7 cellular contexts compared by ENCODE assay signal in genomic region chr12:72520044-72520678, GRCh38.
DNase-seq lines count a peak whose midpoint lies in the region; ATAC-seq, FAIRE-seq and TF ChIP-seq lines count a peak whose summit lies in the region.
"Not testable (repeated sequence)": the region's sequence is repeated elsewhere in the genome, so short reads cannot be mapped to it uniquely, and the experiment has no call there.

No MANE protein-coding gene starts in this region.

- not testable (repeated sequence) for H2BK5ac ChIP-seq in H9 (ENCODE audit: insufficient read length, low read length)

- intact Hi-C loops in PC-9 (cut with micrococcal nuclease; ENCODE audit: unreplicated experiment); K562 (cut with micrococcal nuclease); spleen (cut with DNase I; ENCODE audit: low total_unique reads): not testable (repeated sequence)

- peaks cover 6 to 10% (median 7%) of the 10 kb centered on the region in 3 experiments; a peak in 6 of 7 replicates for H3K36me3 Mint-ChIP-seq in H9 (ENCODE audit: insufficient read depth in 1 of 3, low read depth in 3 of 3)

- not testable (repeated sequence) for H3K4me2 ChIP-seq in H9 (ENCODE audit: insufficient read depth, insufficient read length, low read length); K562 (ENCODE audit: insufficient read depth, low read length)
- peak overlapping the region; percentile 69 for H3K4me2 ChIP-seq in PC-9

- peak overlapping the region; percentile 52 for H3K4me3 ChIP-seq in PC-9
- H3K4me3 ChIP-seq in K562, spleen: not testable (repeated sequence)

- H3K9ac ChIP-seq in H9 (ENCODE audit: extremely low read depth, insufficient read length, low read length); K562 (ENCODE audit: insufficient read depth in 1 of 2, low read depth in 2 of 2, low read length in 2 of 2): not testable (repeated sequence)

- H4K5ac ChIP-seq in H9 (ENCODE audit: insufficient read length, low read depth, low read length) = not testable (repeated sequence)

- not testable (repeated sequence) for H3K9me3 Mint-ChIP-seq in H9

- H3K23ac ChIP-seq in H9 (ENCODE audit: insufficient read length, low read depth, low read length) = not testable (repeated sequence)

- not testable (repeated sequence) for H2AK5ac ChIP-seq in H9 (ENCODE audit: insufficient read length, low read length)

- H3K4me1 ChIP-seq in H9 (ENCODE audit: insufficient read depth, low read length); PC-9 (replicated peaks; ENCODE audit: insufficient read depth); K562 (replicated peaks in 1 of 2; ENCODE audit: control insufficient read depth in 2 of 2, insufficient read depth in 2 of 2, low read length in 2 of 2); spleen: not testable (repeated sequence)

- in situ Hi-C loops in K562 (cut with MboI) = not testable (repeated sequence)

- not testable (repeated sequence) for H2BK120ac ChIP-seq in H9 (ENCODE audit: low read depth, low read length, poor library complexity, severe bottlenecking)

- not testable (repeated sequence) for H2BK20ac ChIP-seq in H9 (ENCODE audit: low read depth, low read length, poor library complexity, severe bottlenecking)

- H3K36me3 ChIP-seq in PC-9 (ENCODE audit: low read depth); K562 (ENCODE audit: control insufficient read depth, insufficient read depth, low read length); spleen: not testable (repeated sequence)

- CTCF ChIA-PET in PC-9 (lab: Charles Lee); K562 (lab: Yijun Ruan, JAX; ENCODE audit: low intra/inter-chr PET ratio): not testable (repeated sequence)

- H3K4me3 Mint-ChIP-seq in H9 = peak overlapping the region in 1 of 2 experiments; percentile 48; a peak in 3 of 5 replicates

- H4K91ac ChIP-seq in H9 (ENCODE audit: insufficient read length, low read depth, low read length) = not testable (repeated sequence)

- peaks cover 7 to 21% of the 10 kb centered on the region in 2 experiments for H3K4me1 Mint-ChIP-seq in H9

- not testable (repeated sequence) for H3K56ac ChIP-seq in H9 (ENCODE audit: insufficient read length, low read depth, low read length)

- H3K23me2 ChIP-seq in H9 (ENCODE audit: insufficient read length, low read depth, low read length, poor library complexity, severe bottlenecking) = not testable (repeated sequence)

- TF ChIP-seq EP300 in K562 (IDR thresholded peaks at IDR 0.05; ENCODE audit: low read length) = not testable (repeated sequence)

- H3K27ac ChIP-seq in H9 (ENCODE audit: insufficient read length, low read depth, low read length); PC-9; K562 (ENCODE audit: extremely low read depth, low read depth, low read length); spleen: not testable (repeated sequence)

- H3K9me2 ChIP-seq in PC-9 (ENCODE audit: insufficient read depth) = not testable (repeated sequence)

- TF ChIP-seq CTCF in H9 (conservative IDR thresholded peaks at IDR 0.05); PC-9 (conservative IDR thresholded peaks at IDR 0.05); K562 (IDR thresholded peaks at IDR 0.05 in 2 of 3, conservative IDR thresholded peaks at IDR 0.05 in 1 of 3; ENCODE audit: insufficient read depth in 2 of 3, low read depth in 1 of 3, low read length in 3 of 3); spleen (IDR thresholded peaks at IDR 0.05 in 8 of 11, conservative IDR thresholded peaks at IDR 0.05 in 3 of 11): not testable (repeated sequence)

- not testable (repeated sequence) for ATAC-seq in K562

- peak; percentile 37 for DNase-seq in Daoy (ENCODE audit: low read depth)
- DNase-seq in H9 = peak; percentile 41
- DNase-seq in NCI-H1105 treated with DMSO at 0.1 percent for 48 hours (lab: John Stamatoyannopoulos, UW) = peak; percentile 8
- peak; percentile 71 for DNase-seq in NCI-H510A treated with DMSO at 0.1 percent for 48 hours (lab: John Stamatoyannopoulos, UW)
- DNase-seq in PC-9 = peak in 1 of 2 experiments; percentile 76
- DNase-seq in K562 (ENCODE audit: extremely low read depth in 1 of 4, low spot score in 3 of 4) = not testable (repeated sequence)
- peak; percentile 30 for DNase-seq in spleen

- not testable (repeated sequence) for H2BK15ac ChIP-seq in H9 (ENCODE audit: low read depth, low read length)

- TF ChIP-seq RAD21 in K562 (CRISPR knock-in tag; conservative IDR thresholded peaks at IDR 0.05 in 1 of 2, IDR thresholded peaks at IDR 0.05 in 1 of 2) = not testable (repeated sequence)

- POLR2A ChIA-PET in PC-9 (lab: Charles Lee; ENCODE audit: unreplicated experiment) = interaction anchor here (0.7 kb wide), 1 partner anchor 242 kb away, joined by 3 read pairs; no protein-coding TSS in a partner anchor
- POLR2A ChIA-PET in K562 (lab: Yijun Ruan, JAX) = not testable (repeated sequence)

- H2BK12ac ChIP-seq in H9 (ENCODE audit: insufficient read length, low read depth, low read length) = not testable (repeated sequence)

- not testable (repeated sequence) for H3K4ac ChIP-seq in H9 (ENCODE audit: low read depth, low read length)

- FAIRE-seq in K562 (lab: Jason Lieb, UNC) = not testable (repeated sequence)

- no CpG with 5 or more reads among the region's 27 CpGs for WGBS in H9 (ENCODE audit: extremely low coverage, insufficient read length, low lambda C conversion rate)
- 0% methylated on average over 17 of the region's 27 CpGs for WGBS in K562 (ENCODE audit: insufficient coverage, low coverage, missing lambda C conversion rate)
- 92 to 95% (median 94%) methylated on average over 22 to 27 of the region's 27 CpGs for WGBS in spleen, 5 donors

- H3T11ph ChIP-seq in H9 (ENCODE audit: low read length) = not testable (repeated sequence)

- not testable (repeated sequence) for H3K18ac ChIP-seq in H9 (ENCODE audit: insufficient read length, low read depth, low read length)

- BruUV-seq in PC-9 (replicated peaks; lab: Mats Ljungman, UMichigan); K562 (replicated peaks; lab: Mats Ljungman, UMichigan): not testable (repeated sequence)

- peak overlapping the region; percentile 75 to 94 (median 90); a peak in 5 of 7 replicates for H3K27ac Mint-ChIP-seq in H9

- H3K79me1 ChIP-seq in H9 (ENCODE audit: insufficient read depth, low read depth, low read length, poor library complexity, severe bottlenecking) = not testable (repeated sequence)

- not testable (repeated sequence) for H3K27me3 ChIP-seq in H9 (ENCODE audit: insufficient read depth, low read length); PC-9 (ENCODE audit: insufficient read depth, low read depth); K562 (ENCODE audit: control insufficient read depth in 2 of 2, insufficient read depth in 2 of 2, low read length in 2 of 2); spleen (replicated peaks in 1 of 7)

- not testable (repeated sequence) for H4K8ac ChIP-seq in H9 (replicated peaks; ENCODE audit: insufficient read length, low read depth, low read length)

- H4K20me1 ChIP-seq in H9 (ENCODE audit: control insufficient read depth, insufficient read depth, insufficient read length); PC-9 (ENCODE audit: insufficient read depth); K562 (replicated peaks; ENCODE audit: control insufficient read depth, insufficient read depth, low read length): not testable (repeated sequence)

- H3K9me3 ChIP-seq in H9 (ENCODE audit: control insufficient read depth, low read depth, low read length); PC-9 (ENCODE audit: insufficient read depth, low read depth); K562 (replicated peaks; ENCODE audit: control insufficient read depth, insufficient read depth, low read depth, low read length); spleen: not testable (repeated sequence)

- not testable (repeated sequence) for H3K79me2 ChIP-seq in H9 (ENCODE audit: insufficient read depth, low read length); PC-9 (ENCODE audit: low read depth); K562 (ENCODE audit: control insufficient read depth, insufficient read depth, low read length)

- not testable (repeated sequence) for H3K27me3 Mint-ChIP-seq in H9 (ENCODE audit: low read depth)

- H3F3A ChIP-seq in PC-9 (ENCODE audit: insufficient read depth, low read depth) = not testable (repeated sequence)

- not testable (repeated sequence) for H3K14ac ChIP-seq in H9 (ENCODE audit: insufficient read depth, low read length)

- not testable (repeated sequence) for H2AFZ ChIP-seq in H9 (ENCODE audit: low read length); K562 (ENCODE audit: low read depth, low read length)
- H2AFZ ChIP-seq in PC-9 = peak overlapping the region; percentile 64

- not testable (repeated sequence) for TF ChIP-seq POLR2A in K562 (conservative IDR thresholded peaks at IDR 0.05); spleen (IDR thresholded peaks at IDR 0.05)

- H3K9me1 ChIP-seq in K562 (ENCODE audit: control insufficient read depth, insufficient read depth, low read length) = not testable (repeated sequence)

TF ChIP-seq in K562, 482 proteins besides CTCF, POLR2A, EP300 and RAD21:
- TF ChIP-seq NRF1 (conservative IDR thresholded peaks at IDR 0.05 in 1 of 2, IDR thresholded peaks at IDR 0.05 in 1 of 2) (peak in 1 of 2 experiments; percentile 42; a peak in 2 of 4 replicates), CEBPB (tag; IDR thresholded peaks at IDR 0.05) (peak; percentile 31; the same call in 1 of the 2 replicates), FOXA3 (CRISPR knock-in tag; conservative IDR thresholded peaks at IDR 0.05 in 1 of 2, IDR thresholded peaks at IDR 0.05 in 1 of 2) (peak in 1 of 2 experiments; percentile 53; a peak in 1 of 4 replicates), HNRNPLL (IDR thresholded peaks at IDR 0.05; ENCODE audit: low read depth, low read length, poor library complexity, severe bottlenecking) (peak; percentile 29)
